Comparison of ENCODE assay signal across 1 cellular context in the genomic region with DNA sequence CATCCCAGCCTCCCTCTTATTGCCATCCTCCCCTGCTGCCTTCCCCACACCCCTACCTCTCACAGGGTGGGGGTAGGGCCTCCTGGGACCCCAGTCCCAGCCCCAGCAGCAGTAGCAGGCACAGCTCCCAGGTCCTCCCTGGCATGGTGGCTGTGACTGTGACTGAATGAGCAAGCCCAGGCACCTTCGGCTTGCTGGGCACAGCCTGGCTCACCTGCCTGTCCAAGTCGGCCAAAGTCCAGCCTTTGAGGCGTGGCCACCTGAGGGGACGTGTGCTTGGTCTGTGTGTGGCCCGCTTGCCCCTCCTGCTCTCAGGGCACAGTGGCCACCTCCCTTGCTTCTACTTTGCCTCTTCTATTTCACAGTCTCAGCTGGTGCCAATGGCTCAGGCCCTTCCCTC.
TF ChIP-seq lines count a peak whose summit lies in the region.

A gene with protein sequence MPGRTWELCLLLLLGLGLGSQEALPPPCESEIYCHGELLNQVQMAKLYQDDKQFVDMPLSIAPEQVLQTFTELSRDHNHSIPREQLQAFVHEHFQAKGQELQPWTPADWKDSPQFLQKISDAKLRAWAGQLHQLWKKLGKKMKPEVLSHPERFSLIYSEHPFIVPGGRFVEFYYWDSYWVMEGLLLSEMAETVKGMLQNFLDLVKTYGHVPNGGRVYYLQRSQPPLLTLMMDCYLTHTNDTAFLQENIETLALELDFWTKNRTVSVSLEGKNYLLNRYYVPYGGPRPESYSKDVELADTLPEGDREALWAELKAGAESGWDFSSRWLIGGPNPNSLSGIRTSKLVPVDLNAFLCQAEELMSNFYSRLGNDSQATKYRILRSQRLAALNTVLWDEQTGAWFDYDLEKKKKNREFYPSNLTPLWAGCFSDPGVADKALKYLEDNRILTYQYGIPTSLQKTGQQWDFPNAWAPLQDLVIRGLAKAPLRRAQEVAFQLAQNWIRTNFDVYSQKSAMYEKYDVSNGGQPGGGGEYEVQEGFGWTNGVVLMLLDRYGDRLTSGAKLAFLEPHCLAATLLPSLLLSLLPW (minus strand): TSS at position 168 of the 400 bp plus-strand sequence. CDS start 23 bp downstream, at position 145.

TF ChIP-seq in H1, 55 proteins besides CTCF, POLR2A, EP300 and RAD21:
- TF ChIP-seq CHD1 (IDR thresholded peaks at IDR 0.05; ENCODE audit: low read depth, low read length), result no peak
- no peak for TF ChIP-seq BCL11A (IDR thresholded peaks at IDR 0.05; ENCODE audit: low read depth in 2 of 2, low read length in 2 of 2)
- no peak for TF ChIP-seq SRF (IDR thresholded peaks at IDR 0.05; ENCODE audit: low read depth, low read length)
- no peak for TF ChIP-seq SIN3A (conservative IDR thresholded peaks at IDR 0.05 in 1 of 2, IDR thresholded peaks at IDR 0.05 in 1 of 2; ENCODE audit: low read depth in 1 of 2, low read length in 2 of 2)
- no peak for TF ChIP-seq KDM4A (IDR thresholded peaks at IDR 0.05; ENCODE audit: low read depth, low read length, severe bottlenecking)
- TF ChIP-seq JUND (IDR thresholded peaks at IDR 0.05; ENCODE audit: low read length), result no peak
- no peak for TF ChIP-seq TEAD4 (IDR thresholded peaks at IDR 0.05; ENCODE audit: low read depth, low read length)
- TF ChIP-seq CBX5 (IDR thresholded peaks at IDR 0.05; ENCODE audit: low read depth, low read length), result no peak
- TF ChIP-seq POLR2AphosphoS5 (IDR thresholded peaks at IDR 0.05; ENCODE audit: low read depth, low read length), result no peak
- no peak for TF ChIP-seq CBX8 (IDR thresholded peaks at IDR 0.05; ENCODE audit: borderline replicate concordance, low read depth, low read length)
- TF ChIP-seq, protein P1, sequence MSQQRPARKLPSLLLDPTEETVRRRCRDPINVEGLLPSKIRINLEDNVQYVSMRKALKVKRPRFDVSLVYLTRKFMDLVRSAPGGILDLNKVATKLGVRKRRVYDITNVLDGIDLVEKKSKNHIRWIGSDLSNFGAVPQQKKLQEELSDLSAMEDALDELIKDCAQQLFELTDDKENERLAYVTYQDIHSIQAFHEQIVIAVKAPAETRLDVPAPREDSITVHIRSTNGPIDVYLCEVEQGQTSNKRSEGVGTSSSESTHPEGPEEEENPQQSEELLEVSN (IDR thresholded peaks at IDR 0.05), result no peak
- no peak for TF ChIP-seq JUN (IDR thresholded peaks at IDR 0.05; ENCODE audit: low read depth, low read length)
- TF ChIP-seq BACH1 (IDR thresholded peaks at IDR 0.05; ENCODE audit: low read length), result no peak
- TF ChIP-seq, protein P2, sequence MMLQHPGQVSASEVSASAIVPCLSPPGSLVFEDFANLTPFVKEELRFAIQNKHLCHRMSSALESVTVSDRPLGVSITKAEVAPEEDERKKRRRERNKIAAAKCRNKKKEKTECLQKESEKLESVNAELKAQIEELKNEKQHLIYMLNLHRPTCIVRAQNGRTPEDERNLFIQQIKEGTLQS (IDR thresholded peaks at IDR 0.05; ENCODE audit: insufficient read depth, low read depth, low read length), result no peak
- TF ChIP-seq, protein P3, sequence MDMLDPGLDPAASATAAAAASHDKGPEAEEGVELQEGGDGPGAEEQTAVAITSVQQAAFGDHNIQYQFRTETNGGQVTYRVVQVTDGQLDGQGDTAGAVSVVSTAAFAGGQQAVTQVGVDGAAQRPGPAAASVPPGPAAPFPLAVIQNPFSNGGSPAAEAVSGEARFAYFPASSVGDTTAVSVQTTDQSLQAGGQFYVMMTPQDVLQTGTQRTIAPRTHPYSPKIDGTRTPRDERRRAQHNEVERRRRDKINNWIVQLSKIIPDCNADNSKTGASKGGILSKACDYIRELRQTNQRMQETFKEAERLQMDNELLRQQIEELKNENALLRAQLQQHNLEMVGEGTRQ (IDR thresholded peaks at IDR 0.05; ENCODE audit: low read length), result no peak
- TF ChIP-seq KDM5A (IDR thresholded peaks at IDR 0.05; ENCODE audit: low read length), result no peak
- TF ChIP-seq CEBPB (IDR thresholded peaks at IDR 0.05; ENCODE audit: low read depth, low read length), result no peak
- no peak for TF ChIP-seq YY1 (IDR thresholded peaks at IDR 0.05; ENCODE audit: low read depth, low read length)
- no peak for TF ChIP-seq KDM1A (IDR thresholded peaks at IDR 0.05; ENCODE audit: borderline replicate concordance, low read length)
TF ChIP-seq in H1: peak in this region for 0.
